ENCODE assay signal across 31 cellular contexts in genomic region chr18:31134988-31135529, GRCh38. TPM values are rescaled to one million over a fixed set of nuclear protein-coding genes. Genes with fewer than 3 reads are reported as not detected.
"Had no signal": no experiment of that assay in that cellular context is flagged by ENCODE, and none has a peak within 500 bp of the region (broad histone marks: within the 10 kb centered on the region; RNA-seq: fewer than 3 reads in every experiment).

No MANE protein-coding gene starts in this region.

- H3K27me3 Mint-ChIP-seq: naive thymus-derived CD8-positive, alpha-beta T cell; progenitor cell of endocrine pancreas; stimulated activated memory B cell treated with anti-CD40 and anti-IgM and Interleukin-4, amounts not matched to agents 10 μg/mL and 1 μg/mL and 100 μg/mL, for 72 hours; stimulated activated naive CD8-positive, alpha-beta T cell treated with anti-CD3 and anti-CD28 coated beads, Interleukin-15, amount 100 ng/mL, for 72 hours; type B pancreatic cell had no signal

- H3K4me2 ChIP-seq: smooth muscle cell had no signal

- ATAC-seq: left colon; left lung; lower lobe of right lung; naive thymus-derived CD8-positive, alpha-beta T cell; right lobe of liver; stimulated activated memory B cell treated with anti-CD40 and anti-IgM and Interleukin-4, amounts not matched to agents 10 μg/mL and 1 μg/mL and 100 μg/mL, for 72 hours; stimulated activated naive CD8-positive, alpha-beta T cell treated with anti-CD3 and anti-CD28 coated beads, Interleukin-15, amount 100 ng/mL, for 72 hours had no signal

- H3K36me3 Mint-ChIP-seq: stimulated activated memory B cell treated with anti-CD40 and anti-IgM and Interleukin-4, amounts not matched to agents 10 μg/mL and 1 μg/mL and 100 μg/mL, for 72 hours; type B pancreatic cell had no signal

- H3K4me3 Mint-ChIP-seq: naive thymus-derived CD8-positive, alpha-beta T cell; nephron; neural crest cell; stimulated activated memory B cell treated with anti-CD40 and anti-IgM and Interleukin-4, amounts not matched to agents 10 μg/mL and 1 μg/mL and 100 μg/mL, for 72 hours; stimulated activated naive CD8-positive, alpha-beta T cell treated with anti-CD3 and anti-CD28 coated beads, Interleukin-15, amount 100 ng/mL, for 72 hours; type B pancreatic cell had no signal

- H3K27me3 ChIP-seq: left lung, ovary, right atrium auricular region, right lobe of liver, tibial nerve, uterus had no signal

- H3K4me1 Mint-ChIP-seq: naive thymus-derived CD8-positive, alpha-beta T cell; nephron; neural crest cell; stimulated activated memory B cell treated with anti-CD40 and anti-IgM and Interleukin-4, amounts not matched to agents 10 μg/mL and 1 μg/mL and 100 μg/mL, for 72 hours; stimulated activated naive CD8-positive, alpha-beta T cell treated with anti-CD3 and anti-CD28 coated beads, Interleukin-15, amount 100 ng/mL, for 72 hours had no signal

- DNase-seq: kidney; left colon; left lung; lower lobe of right lung; mammary epithelial cell; mesenchymal stem cell; naive thymus-derived CD8-positive, alpha-beta T cell; ovary; right lobe of liver; stimulated activated CD4-positive, alpha-beta T cell treated with anti-CD3 and anti-CD28 coated beads, Interleukin-1b, Interleukin-23, amount 100 ng/mL, for 48 hours; stimulated activated CD4-positive, alpha-beta T cell treated with anti-CD3 and anti-CD28 coated beads, Interleukin-2, amount 100 ng/mL, for 48 hours; stimulated activated CD4-positive, alpha-beta T cell treated with anti-CD3 and anti-CD28 coated beads, Interleukin-4, amount 100 ng/mL, for 4 hours; stimulated activated CD8-positive, alpha-beta memory T cell treated with anti-CD3 and anti-CD28 coated beads, Interleukin-4, amount 100 ng/mL, for 48 hours; stimulated activated naive CD4-positive, alpha-beta T cell treated with Interleukin-2 at 50 U/mL for 16 hours; stimulated activated naive CD8-positive, alpha-beta T cell treated with anti-CD3 and anti-CD28 coated beads, Interleukin-15, amount 100 ng/mL, for 72 hours; substantia nigra; uterus had no signal

- H3K27ac Mint-ChIP-seq: naive thymus-derived CD8-positive, alpha-beta T cell; nephron; progenitor cell of endocrine pancreas; stimulated activated memory B cell treated with anti-CD40 and anti-IgM and Interleukin-4, amounts not matched to agents 10 μg/mL and 1 μg/mL and 100 μg/mL, for 72 hours; stimulated activated naive CD8-positive, alpha-beta T cell treated with anti-CD3 and anti-CD28 coated beads, Interleukin-15, amount 100 ng/mL, for 72 hours; type B pancreatic cell had no signal

- H3K9me3 Mint-ChIP-seq: nephron; neural crest cell; stimulated activated memory B cell treated with anti-CD40 and anti-IgM and Interleukin-4, amounts not matched to agents 10 μg/mL and 1 μg/mL and 100 μg/mL, for 72 hours; stimulated activated naive CD8-positive, alpha-beta T cell treated with anti-CD3 and anti-CD28 coated beads, Interleukin-15, amount 100 ng/mL, for 72 hours; type B pancreatic cell had no signal

- H3K4me3 ChIP-seq: left lung, lower lobe of right lung, ovary, right atrium auricular region, right lobe of liver, smooth muscle cell, tibial nerve, uterus had no signal

- H3K36me3 ChIP-seq: left lung, lower lobe of right lung, ovary, right atrium auricular region, right lobe of liver, tibial nerve, uterus had no signal

- H3K4me1 ChIP-seq: left lung, lower lobe of right lung, right atrium auricular region, right lobe of liver, tibial nerve, uterus had no signal

- H3K9me3 ChIP-seq: left lung, lower lobe of right lung, ovary, right atrium auricular region, right lobe of liver, tibial nerve, uterus had no signal

- H3K27ac ChIP-seq: left lung, lower lobe of right lung, ovary, right atrium auricular region, right lobe of liver, tibial nerve, uterus had no signal

RNA-seq across cellular contexts. Expression of gene DSC1, which starts 27.6 kb away (rescaled TPM):
- total RNA-seq: kidney, left colon, left lung, liver, lower lobe of right lung, mucosa of gallbladder, neural crest cell, progenitor cell of endocrine pancreas, pulmonary artery endothelial cell, renal cortical epithelial cell, right lobe of liver, skeletal muscle tissue, tibial nerve, ureter, uterus had no signal
- polyA plus RNA-seq: liver, ovary had no signal

RNA-seq across cellular contexts. Expression of gene DSC2, which starts 32.8 kb away (rescaled TPM):
- total RNA-seq: naive thymus-derived CD8-positive, alpha-beta T cell had no signal
- polyA plus RNA-seq: naive thymus-derived CD8-positive, alpha-beta T cell had no signal
